Comparison of ENCODE assay signal across 18 cellular contexts in the genomic region with DNA sequence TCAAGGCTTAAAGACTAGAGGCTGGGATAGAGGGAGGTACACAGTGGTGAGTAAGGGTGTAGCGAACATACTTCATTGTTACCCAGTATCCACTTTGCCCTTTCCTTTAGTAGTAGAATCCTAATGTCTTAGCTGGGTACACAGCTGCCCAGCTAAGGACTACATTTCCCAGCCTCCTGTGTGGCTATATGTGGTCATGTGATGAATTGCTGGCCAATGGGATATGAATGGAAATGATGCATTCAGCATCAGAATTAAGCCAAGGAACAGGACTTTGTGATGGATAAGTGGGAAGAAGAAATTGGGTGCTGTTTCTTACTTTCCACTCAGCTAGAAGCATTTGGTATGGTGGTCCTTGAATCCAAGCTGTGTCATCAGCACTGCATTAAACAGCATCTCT. TPM values are rescaled to one million over a fixed set of nuclear protein-coding genes. Genes with fewer than 3 reads are reported as not detected.
DNase-seq lines count a peak whose midpoint lies in the region; ATAC-seq and TF ChIP-seq lines count a peak whose summit lies in the region.
"Had no signal": no experiment of that assay in that cellular context is flagged by ENCODE, and none has a peak within 500 bp of the region (broad histone marks: within the 10 kb centered on the region; RNA-seq: fewer than 3 reads in every experiment).

No MANE protein-coding gene starts in this region.

- H3K27me3 ChIP-seq in osteoblast (ENCODE audit: insufficient read depth, low read length) (no peaks in the 10 kb centered on the region), suprapubic skin (peaks cover 43% of the 10 kb centered on the region)
- H3K27me3 ChIP-seq: vagina had no signal

- 94% methylated on average over 1 of the region's 1 CpG for WGBS in suprapubic skin

- no peaks in the 10 kb centered on the region for H3K36me3 ChIP-seq in osteoblast (ENCODE audit: insufficient read depth, low read length)
- H3K36me3 ChIP-seq in suprapubic skin, result no peaks in the 10 kb centered on the region
- H3K36me3 ChIP-seq: vagina had no signal

- H3K4me1 ChIP-seq in osteoblast (ENCODE audit: insufficient read depth, low read length) (peaks cover 43% of the 10 kb centered on the region), suprapubic skin (no peaks in the 10 kb centered on the region)
- H3K4me1 ChIP-seq: parathyroid adenoma, vagina had no signal

- peaks cover 8% of the 10 kb centered on the region for H3K79me2 ChIP-seq in osteoblast (ENCODE audit: insufficient read depth, low read length)
- H3K79me2 ChIP-seq: parathyroid adenoma had no signal

- H3K27ac ChIP-seq in osteoblast (ENCODE audit: low read depth, low read length) (peak overlapping the region; percentile 93), suprapubic skin (no peak overlapping the region)
- H3K27ac ChIP-seq: parathyroid adenoma, vagina had no signal

- no peak for TF ChIP-seq EP300 in suprapubic skin (IDR thresholded peaks at IDR 0.05)

- in situ Hi-C loops in SK-MEL-5 (cut with HindIII; ENCODE audit: low pct_unique_long_range_greater_than_20kb, low sequenced_read_pairs), result no loop called here

- TF ChIP-seq CTCF in epithelial cell of esophagus (IDR thresholded peaks at IDR 0.05; ENCODE audit: insufficient read depth, low read depth, low read length, missing control alignments) (no peak), osteoblast (IDR thresholded peaks at IDR 0.05; ENCODE audit: extremely low read depth, low read depth, low read length) (no peak), suprapubic skin (IDR thresholded peaks at IDR 0.05) (no peak)

- no peak for TF ChIP-seq POLR2A in suprapubic skin (IDR thresholded peaks at IDR 0.05)

- H4K20me1 ChIP-seq in osteoblast (ENCODE audit: insufficient read depth, low read length), result no peaks in the 10 kb centered on the region

- H3K4me3 ChIP-seq in epithelial cell of esophagus (ENCODE audit: low read length), result no peak overlapping the region
- H3K4me3 ChIP-seq in osteoblast (ENCODE audit: insufficient read depth, low read length), result no peak overlapping the region
- no peak overlapping the region for H3K4me3 ChIP-seq in suprapubic skin
- H3K4me3 ChIP-seq: vagina had no signal

- ATAC-seq in HG02678 (IDR thresholded peaks at IDR 0.05; ENCODE audit: unreplicated experiment), result no peak
- ATAC-seq: activated CD4-positive, alpha-beta T cell treated with anti-CD3 and anti-CD28 coated beads for 36 hours; stimulated activated naive CD8-positive, alpha-beta T cell treated with anti-CD3 and anti-CD28 coated beads, Interleukin-15, amount 100 ng/mL, for 72 hours had no signal

- no peaks in the 10 kb centered on the region for H3K9me3 ChIP-seq in osteoblast (ENCODE audit: low read depth, low read length)
- H3K9me3 ChIP-seq in suprapubic skin, result no peaks in the 10 kb centered on the region
- H3K9me3 ChIP-seq: vagina had no signal

- no peak overlapping the region for H2AFZ ChIP-seq in osteoblast (ENCODE audit: low read length)
- H2AFZ ChIP-seq: parathyroid adenoma had no signal

- H3K4me2 ChIP-seq in osteoblast (ENCODE audit: insufficient read depth, low read length), result no peak overlapping the region

- peak; percentile 29 for DNase-seq in HCEC 1CT
- peak; percentile 29 for DNase-seq in SK-MEL-5 (ENCODE audit: low read depth, low spot score)
- DNase-seq in epithelial cell of esophagus (ENCODE audit: low read depth), result peak; percentile 14
- DNase-seq in osteoblast (ENCODE audit: insufficient read length, low spot score, missing footprints), result peak; percentile 83
- DNase-seq in RPMI8226, result no peak
- DNase-seq in suprapubic skin (ENCODE audit: low spot score in 2 of 2), result no peak
- DNase-seq: activated CD4-positive, alpha-beta T cell treated with anti-CD3 and anti-CD28 coated beads for 36 hours; activated T-cell treated with anti-CD3 and anti-CD28 coated beads for 4 hours; DND-41; kidney; NCI-H2081 treated with DMSO at 0.1 percent for 48 hours; NCI-H748 treated with DMSO at 0.1 percent for 48 hours; stimulated activated naive CD8-positive, alpha-beta T cell treated with anti-CD3 and anti-CD28 coated beads, Interleukin-15, amount 100 ng/mL, for 72 hours had no signal

RNA-seq across cellular contexts. Expression of gene FOXL1, which starts 55.9 kb away (rescaled TPM):
- not detected in 2 replicates for total RNA-seq in SK-MEL-5 (2014; rRNA removed; shearing (Covaris generic))
- polyA plus RNA-seq in SK-MEL-5 (2015; cell fraction: cytosol; rRNA removed), result not detected in 2 replicates
- not detected in 2 replicates for polyA plus RNA-seq in SK-MEL-5 (2015; cell fraction: nucleus; rRNA removed)
- 2.5 and 3.2 TPM in 2 replicates for total RNA-seq in osteoblast
- under 1 TPM in 2 of 4 donors, not detected in 2; 0.23 to 0.40 TPM for total RNA-seq in suprapubic skin
- total RNA-seq: activated CD4-positive, alpha-beta T cell treated with anti-CD3 and anti-CD28 coated beads for 36 hours; T-helper 2 cell treated with Interferon-gamma antibody and Interleukin-4, amounts not matched to agents 100 ng/mL and 5 ng/mL, for 36 hours had no signal
- polyA plus RNA-seq: CD14-positive monocyte had no signal

Comparison
In these comparisons a context has a peak if more than half of its experiments do, and no peak if none do; other contexts are left out.
1. DNase-seq: peak in HCEC 1CT (single experiment), SK-MEL-5 (single experiment), epithelial cell of esophagus (single experiment) and osteoblast (single experiment); none in RPMI8226 (single experiment) and suprapubic skin (0 of 2).